23 cellular contexts compared by ENCODE assay signal in genomic region chr20:19371112-19371511, GRCh38.
"Had no signal": no experiment of that assay in that cellular context is flagged by ENCODE, and none has a peak within 500 bp of the region (broad histone marks: within the 10 kb centered on the region; RNA-seq: fewer than 3 reads in every experiment).

No MANE protein-coding gene starts in this region.

- H3K27ac Mint-ChIP-seq: dendritic cell treated with granulocyte-macrophage colony-stimulating factor and Interleukin-4, amounts not matched to agents 40 ng/mL and 50 ng/mL, for 4 days; effector memory CD8-positive, alpha-beta T cell; endodermal cell had no signal

- H3K27me3 Mint-ChIP-seq: effector memory CD8-positive, alpha-beta T cell had no signal

- ATAC-seq: effector memory CD8-positive, alpha-beta T cell; foreskin keratinocyte; gastrocnemius medialis; gastroesophageal sphincter; heart left ventricle had no signal

- DNase-seq: colonic mucosa; cortex of kidney; dermis blood vessel endothelial cell; dorsolateral prefrontal cortex; effector CD4-positive, alpha-beta T cell; effector CD8-positive, alpha-beta T cell; effector memory CD4-positive, alpha-beta T cell; effector memory CD8-positive, alpha-beta T cell; endodermal cell; erythroblast; esophagus squamous epithelium; foreskin fibroblast; foreskin keratinocyte; foreskin melanocyte; gastrocnemius medialis; glutamatergic neuron; head of caudate nucleus; heart left ventricle; heart right ventricle had no signal

- H3K4me3 Mint-ChIP-seq: dendritic cell treated with granulocyte-macrophage colony-stimulating factor and Interleukin-4, amounts not matched to agents 40 ng/mL and 50 ng/mL, for 4 days; effector memory CD8-positive, alpha-beta T cell; endodermal cell had no signal

- H3K27me3 ChIP-seq: colonic mucosa, esophagus squamous epithelium, foreskin keratinocyte, gastrocnemius medialis, gastroesophageal sphincter, heart left ventricle, heart right ventricle had no signal

- H3K27ac ChIP-seq: colonic mucosa, coronary artery, dorsolateral prefrontal cortex, epithelial cell of prostate, foreskin keratinocyte, gastrocnemius medialis, gastroesophageal sphincter, heart left ventricle, heart right ventricle had no signal

- H3K36me3 ChIP-seq: colonic mucosa, esophagus squamous epithelium, gastrocnemius medialis, gastroesophageal sphincter, heart left ventricle, heart right ventricle had no signal

- H3K4me3 ChIP-seq: colonic mucosa, coronary artery, dorsolateral prefrontal cortex, esophagus squamous epithelium, gastrocnemius medialis, gastroesophageal sphincter, heart left ventricle, heart right ventricle had no signal

- H3K9me3 ChIP-seq: colonic mucosa, esophagus squamous epithelium, gastrocnemius medialis, gastroesophageal sphincter, heart left ventricle, heart right ventricle had no signal

- H3K9me3 Mint-ChIP-seq: dendritic cell treated with granulocyte-macrophage colony-stimulating factor and Interleukin-4, amounts not matched to agents 40 ng/mL and 50 ng/mL, for 4 days; effector memory CD8-positive, alpha-beta T cell; endodermal cell had no signal

- H3K4me1 ChIP-seq: colonic mucosa, foreskin keratinocyte had no signal
